In the genomic region with DNA sequence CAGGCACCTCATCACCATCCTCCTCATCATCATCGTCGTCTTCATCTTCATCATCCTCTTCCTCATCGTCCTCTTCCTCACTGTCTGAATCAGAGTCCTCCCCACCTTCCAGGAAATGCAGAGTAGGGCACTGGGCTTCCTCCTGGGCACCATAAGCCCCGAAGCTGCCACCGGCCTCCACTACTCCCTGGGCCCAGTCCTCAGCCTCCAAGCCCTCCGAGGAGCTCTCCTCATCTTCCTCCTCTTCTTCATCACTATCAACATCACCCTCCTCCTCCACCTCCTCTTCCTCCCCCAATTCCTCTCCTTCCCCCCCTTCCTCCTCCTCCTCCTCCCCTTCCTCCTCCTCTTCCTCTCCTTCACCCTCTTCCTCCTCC, we compare ENCODE assay signal across 10 cellular contexts. TPM values are rescaled to one million over a fixed set of nuclear protein-coding genes. Genes with fewer than 3 reads are reported as not detected.
DNase-seq lines count a peak whose midpoint lies in the region; ATAC-seq, FAIRE-seq and TF ChIP-seq lines count a peak whose summit lies in the region.
"Had no signal": no experiment of that assay in that cellular context is flagged by ENCODE, and none has a peak within 500 bp of the region (broad histone marks: within the 10 kb centered on the region; RNA-seq: fewer than 3 reads in every experiment).

No MANE protein-coding gene starts in this region.

- CTCF ChIA-PET in Calu3 (lab: Charles Lee), result interaction anchor here (3.2 kb wide), 1 partner anchor 35 kb away, joined by 25 read pairs; the partner anchor contains the start of gene AP5S1
- CTCF ChIA-PET in endothelial cell of umbilical vein (lab: Charles Lee), result interaction anchor here (0.6 to 7.6 kb wide), 5 partner anchors 18 to 67 kb away, joined by 3 to 214 read pairs (median 6); partner anchors contain the start of gene AP5S1

- no peak overlapping the region for H3K4me3 Mint-ChIP-seq in Calu3 (ENCODE audit: low read depth, unreplicated experiment)

- POLR2A ChIA-PET in endothelial cell of umbilical vein (lab: Charles Lee), result no interaction called here

- H3K27me3 Mint-ChIP-seq in Calu3 (ENCODE audit: unreplicated experiment), result peaks cover 11% of the 10 kb centered on the region

- peaks cover 6% of the 10 kb centered on the region; the same call in 1 of the 2 replicates for H3F3A ChIP-seq in SU-DHL-6 (ENCODE audit: insufficient read depth)

- intact Hi-C loops in Calu3 (cut with micrococcal nuclease; ENCODE audit: unreplicated experiment), result no loop called here
- intact Hi-C loops in endothelial cell of umbilical vein (cut with micrococcal nuclease), result no loop called here
- intact Hi-C loops in sigmoid colon (cut with DNase I), result loop anchor here (5.0 to 10.0 kb wide), 2 partner anchors 68 to 230 kb away; partner anchors contain the start of gene RNF24

- H3K27ac ChIP-seq in SU-DHL-6 (ENCODE audit: low read depth, low read length) (no peak overlapping the region), endothelial cell of umbilical vein (ENCODE audit: insufficient read depth, low read depth, low read length) (no peak overlapping the region), sigmoid colon (peak overlapping the region; percentile 22 to 92 (median 86))

- dilution Hi-C loops in endothelial cell of umbilical vein (cut with MboI; ENCODE audit: extremely low pct_ligation_motif_present, low sequenced_read_pairs), result no loop called here

- FAIRE-seq in endothelial cell of umbilical vein (lab: Jason Lieb, UNC), result no peak

- H3K4me1 Mint-ChIP-seq in Calu3 (ENCODE audit: low read depth, unreplicated experiment), result peaks cover 31% of the 10 kb centered on the region

- H3K27ac Mint-ChIP-seq in Calu3 (ENCODE audit: unreplicated experiment), result peak overlapping the region; percentile 44

- H3K9me3 ChIP-seq in SU-DHL-6 (ENCODE audit: insufficient read depth, low read length), result no peaks in the 10 kb centered on the region
- no peaks in the 10 kb centered on the region for H3K9me3 ChIP-seq in endothelial cell of umbilical vein (replicated peaks; ENCODE audit: control insufficient read depth, insufficient read depth, low read length)
- H3K9me3 ChIP-seq in sigmoid colon, result no peaks in the 10 kb centered on the region

- H4K20me1 ChIP-seq in SU-DHL-6 (ENCODE audit: low read depth, low read length) (no peaks in the 10 kb centered on the region), endothelial cell of umbilical vein (replicated peaks; ENCODE audit: control insufficient read depth, extremely low read depth, insufficient read depth, low read length) (no peaks in the 10 kb centered on the region)

- no peaks in the 10 kb centered on the region for H3K27me3 ChIP-seq in SU-DHL-6 (ENCODE audit: low read length)
- peaks cover 0 to under 1% of the 10 kb centered on the region in 2 experiments for H3K27me3 ChIP-seq in endothelial cell of umbilical vein (ENCODE audit: control insufficient read depth in 2 of 2, insufficient read depth in 2 of 2, low read length in 2 of 2)
- H3K27me3 ChIP-seq in sigmoid colon, result no peaks in the 10 kb centered on the region

- no peak overlapping the region for H2AFZ ChIP-seq in SU-DHL-6 (ENCODE audit: low read depth, low read length, severe bottlenecking)
- H2AFZ ChIP-seq in endothelial cell of umbilical vein (ENCODE audit: low read depth, low read length), result no peak overlapping the region

- TF ChIP-seq POLR2A in endothelial cell of umbilical vein (IDR thresholded peaks at IDR 0.05; ENCODE audit: low read depth, low read length), result no peak
- TF ChIP-seq POLR2A in sigmoid colon (IDR thresholded peaks at IDR 0.05), result no peak

- WGBS in sigmoid colon, 2 donors, result 88 to 91% methylated on average over 6 of the region's 6 CpGs

- ATAC-seq in GM18511 (IDR thresholded peaks at IDR 0.05; ENCODE audit: unreplicated experiment), result no peak

- BruUV-seq in Calu3 (replicated peaks; lab: Mats Ljungman, UMichigan) (no TSS peak), endothelial cell of umbilical vein (replicated peaks; lab: Mats Ljungman, UMichigan) (no TSS peak)

- peak overlapping the region; percentile 17 for H3K4me2 ChIP-seq in SU-DHL-6 (ENCODE audit: low read depth, low read length, poor library complexity, severe bottlenecking)
- peak overlapping the region; percentile 66 for H3K4me2 ChIP-seq in endothelial cell of umbilical vein (ENCODE audit: insufficient read depth, low read length)

- no peaks in the 10 kb centered on the region for H3K9me3 Mint-ChIP-seq in Calu3 (ENCODE audit: low read depth, unreplicated experiment)

- H3K9me1 ChIP-seq in endothelial cell of umbilical vein (replicated peaks; ENCODE audit: control insufficient read depth, extremely low read depth, insufficient read depth, low read length), result no peaks in the 10 kb centered on the region

- H3K36me3 ChIP-seq in SU-DHL-6 (ENCODE audit: low read length) (no peaks in the 10 kb centered on the region), endothelial cell of umbilical vein (ENCODE audit: control insufficient read depth in 2 of 2, extremely low read depth in 1 of 2, insufficient read depth in 2 of 2, low read length in 2 of 2) (peaks cover 0 to 5% of the 10 kb centered on the region in 2 experiments), sigmoid colon (peaks cover 0 to 7% (median 0%) of the 10 kb centered on the region in 4 donors)

- H3K9ac ChIP-seq in SU-DHL-6 (ENCODE audit: low read length) (no peak overlapping the region), endothelial cell of umbilical vein (replicated peaks; ENCODE audit: extremely low read depth, insufficient read depth, low read length) (no peak overlapping the region)

- peaks cover 42% of the 10 kb centered on the region for H3K36me3 Mint-ChIP-seq in Calu3 (ENCODE audit: insufficient read depth, unreplicated experiment)

- H3K9me2 ChIP-seq in SU-DHL-6 (replicated peaks; ENCODE audit: insufficient read depth, low read length), result no peaks in the 10 kb centered on the region

- TF ChIP-seq CTCF in Calu3 (IDR thresholded peaks at IDR 0.05; ENCODE audit: unreplicated experiment) (no peak), SU-DHL-6 (IDR thresholded peaks at IDR 0.05; ENCODE audit: insufficient read depth, low read length, poor library complexity, severe bottlenecking) (no peak), endothelial cell of umbilical vein (IDR thresholded peaks at IDR 0.05; ENCODE audit: extremely low read depth in 1 of 2, insufficient read depth in 1 of 2, low read depth in 1 of 2, low read length in 2 of 2) (no peak), sigmoid colon (IDR thresholded peaks at IDR 0.05) (no peak)

- H3K4me1 ChIP-seq in endothelial cell of umbilical vein (ENCODE audit: control insufficient read depth, extremely low read depth, insufficient read depth, low read length) (peaks cover 22% of the 10 kb centered on the region), sigmoid colon (peaks cover 0 to 53% (median 43%) of the 10 kb centered on the region in 4 donors)

- H3K79me2 ChIP-seq in SU-DHL-6 (ENCODE audit: insufficient read depth, low read length) (no peaks in the 10 kb centered on the region; the same call in 1 of the 2 replicates), endothelial cell of umbilical vein (ENCODE audit: control insufficient read depth, insufficient read depth, low read length) (peaks cover 31% of the 10 kb centered on the region)

- TF ChIP-seq EP300 in sigmoid colon (IDR thresholded peaks at IDR 0.05), result no peak

- H3K4me3 ChIP-seq in SU-DHL-6 (ENCODE audit: insufficient read depth, low read length, poor library complexity, severe bottlenecking) (no peak overlapping the region), endothelial cell of umbilical vein (replicated peaks in 1 of 3; ENCODE audit: insufficient read depth in 1 of 3, low read depth in 1 of 3, low read length in 3 of 3) (peak overlapping the region in 1 of 3 experiments; percentile 1), sigmoid colon (peak overlapping the region; percentile 65 to 73 (median 68))

- DNase-seq in Calu3 (no peak), endothelial cell of umbilical vein (ENCODE audit: low read depth, low spot score) (no peak), sigmoid colon (no peak), NCI-H2227 (lab: John Stamatoyannopoulos, UW; ENCODE audit: unreplicated experiment) (no peak), NCI-H2171 (lab: John Stamatoyannopoulos, UW) (no peak)
- no peak for DNase-seq in activated effector memory CD4-positive, alpha-beta T cell treated with Interleukin-2 at 50 U/mL for 16 hours
- DNase-seq: activated CD4-positive, alpha-beta T cell treated with anti-CD3 and anti-CD28 coated beads for 48 hours; NCI-H2171 treated with DMSO at 0.1 percent for 48 hours had no signal

RNA-seq across cellular contexts. Expression of gene CENPB, which starts 1.7 kb away (rescaled TPM):
- 44.7 and 44.9 TPM in 2 replicates for total RNA-seq in Calu3 (2022)
- 82.2 and 90.3 TPM in 2 replicates for total RNA-seq in endothelial cell of umbilical vein
- polyA plus RNA-seq in endothelial cell of umbilical vein, result 30.4 and 35.7 TPM in 2 replicates
- 31.2 and 35.9 TPM in 2 replicates for polyA plus RNA-seq in endothelial cell of umbilical vein (2011; cell fraction: cytosol; rRNA removed)
- 20.1 and 24.4 TPM in 2 replicates for polyA plus RNA-seq in endothelial cell of umbilical vein (2011; cell fraction: nucleus; rRNA removed)
- polyA plus RNA-seq in endothelial cell of umbilical vein (2012), result 57.3 and 58.0 TPM in 2 replicates
- polyA minus RNA-seq in endothelial cell of umbilical vein, result 36.7 and 45.2 TPM in 2 replicates
- polyA minus RNA-seq in endothelial cell of umbilical vein (2011; cell fraction: cytosol; rRNA and poly(A)+ RNA removed), result 53.1 TPM
- 10.9 and 19.3 TPM in 2 replicates for polyA minus RNA-seq in endothelial cell of umbilical vein (2011; cell fraction: nucleus; rRNA and poly(A)+ RNA removed)
- 10 to 100 TPM; 73.4 to 99.9 (median 84.3) TPM for total RNA-seq in sigmoid colon
- 10 to 100 TPM; 52.7 to 71.4 (median 58.9) TPM for polyA plus RNA-seq in sigmoid colon

RNA-seq across cellular contexts. Expression of gene SPEF1, which starts 3.6 kb away (rescaled TPM):
- total RNA-seq in Calu3 (2022) (0.28 TPM in 1 of 2 replicates, not detected in the other), endothelial cell of umbilical vein (0.32 and 0.44 TPM in 2 replicates), sigmoid colon (under 1 TPM in 1 of 4 donors, not detected in 3; 0.81 TPM)
- polyA plus RNA-seq in endothelial cell of umbilical vein (0.07 and 0.10 TPM in 2 replicates), sigmoid colon (under 1 TPM in 1 of 3 donors, not detected in 2; 0.12 TPM)
- not detected in 2 replicates for polyA plus RNA-seq in endothelial cell of umbilical vein (2011; cell fraction: cytosol; rRNA removed)
- 0.38 and 0.43 TPM in 2 replicates for polyA plus RNA-seq in endothelial cell of umbilical vein (2011; cell fraction: nucleus; rRNA removed)
- polyA plus RNA-seq in endothelial cell of umbilical vein (2012), result not detected in 2 replicates
- 0.15 TPM in 1 of 2 replicates, not detected in the other for polyA minus RNA-seq in endothelial cell of umbilical vein
- polyA minus RNA-seq in endothelial cell of umbilical vein (2011; cell fraction: cytosol; rRNA and poly(A)+ RNA removed), result not detected
- not detected in 2 replicates for polyA minus RNA-seq in endothelial cell of umbilical vein (2011; cell fraction: nucleus; rRNA and poly(A)+ RNA removed)

RNA-seq across cellular contexts. Expression of gene CDC25B, which starts 11.3 kb away (rescaled TPM):
- total RNA-seq in Calu3 (2022) (69.6 and 75.0 TPM in 2 replicates), endothelial cell of umbilical vein (62.2 and 76.5 TPM in 2 replicates), sigmoid colon (10 to 100 TPM; 18.9 to 59.8 (median 26.9) TPM)
- polyA plus RNA-seq in endothelial cell of umbilical vein (45.3 and 46.7 TPM in 2 replicates), sigmoid colon (10 to 100 TPM; 12.5 to 65.8 (median 13.8) TPM)
- 47.7 and 49.7 TPM in 2 replicates for polyA plus RNA-seq in endothelial cell of umbilical vein (2011; cell fraction: cytosol; rRNA removed)
- polyA plus RNA-seq in endothelial cell of umbilical vein (2011; cell fraction: nucleus; rRNA removed), result 123 and 124 TPM in 2 replicates
- 40.0 and 48.6 TPM in 2 replicates for polyA plus RNA-seq in endothelial cell of umbilical vein (2012)
- polyA minus RNA-seq in endothelial cell of umbilical vein, result 26.3 and 28.3 TPM in 2 replicates
- 47.7 TPM for polyA minus RNA-seq in endothelial cell of umbilical vein (2011; cell fraction: cytosol; rRNA and poly(A)+ RNA removed)
- polyA minus RNA-seq in endothelial cell of umbilical vein (2011; cell fraction: nucleus; rRNA and poly(A)+ RNA removed), result 22.3 and 26.4 TPM in 2 replicates

RNA-seq across cellular contexts. Expression of gene ADISSP, which starts 17.3 kb away (rescaled TPM):
- 27.3 and 29.0 TPM in 2 replicates for total RNA-seq in Calu3 (2022)
- total RNA-seq in endothelial cell of umbilical vein, result 55.0 and 55.8 TPM in 2 replicates
- polyA plus RNA-seq in endothelial cell of umbilical vein, result 67.5 and 77.3 TPM in 2 replicates
- 45.2 and 56.7 TPM in 2 replicates for polyA plus RNA-seq in endothelial cell of umbilical vein (2011; cell fraction: cytosol; rRNA removed)
- polyA plus RNA-seq in endothelial cell of umbilical vein (2011; cell fraction: nucleus; rRNA removed), result 18.9 and 21.4 TPM in 2 replicates
- polyA plus RNA-seq in endothelial cell of umbilical vein (2012), result 47.5 and 73.9 TPM in 2 replicates
- polyA minus RNA-seq in endothelial cell of umbilical vein, result 20.1 and 23.0 TPM in 2 replicates
- polyA minus RNA-seq in endothelial cell of umbilical vein (2011; cell fraction: cytosol; rRNA and poly(A)+ RNA removed), result 34.4 TPM
- 7.3 and 11.2 TPM in 2 replicates for polyA minus RNA-seq in endothelial cell of umbilical vein (2011; cell fraction: nucleus; rRNA and poly(A)+ RNA removed)
- total RNA-seq in sigmoid colon, result 100 to 1,000 TPM in 1 of 4 donors, 10 to 100 TPM in 3; 53.2 to 116 (median 69.6) TPM
- 10 to 100 TPM; 15.7 to 38.1 (median 18.0) TPM for polyA plus RNA-seq in sigmoid colon

RNA-seq across cellular contexts. Expression of gene AP5S1, which starts 35.5 kb away (rescaled TPM):
- total RNA-seq in Calu3 (2022), result 7.2 and 9.5 TPM in 2 replicates
- 19.2 and 22.0 TPM in 2 replicates for total RNA-seq in endothelial cell of umbilical vein
- 15.7 and 20.1 TPM in 2 replicates for polyA plus RNA-seq in endothelial cell of umbilical vein
- polyA plus RNA-seq in endothelial cell of umbilical vein (2011; cell fraction: cytosol; rRNA removed), result 8.7 and 12.2 TPM in 2 replicates
- polyA plus RNA-seq in endothelial cell of umbilical vein (2011; cell fraction: nucleus; rRNA removed), result 9.3 and 10.6 TPM in 2 replicates
- 12.3 and 15.2 TPM in 2 replicates for polyA plus RNA-seq in endothelial cell of umbilical vein (2012)
- polyA minus RNA-seq in endothelial cell of umbilical vein, result 16.6 and 23.7 TPM in 2 replicates
- 11.7 TPM for polyA minus RNA-seq in endothelial cell of umbilical vein (2011; cell fraction: cytosol; rRNA and poly(A)+ RNA removed)
- polyA minus RNA-seq in endothelial cell of umbilical vein (2011; cell fraction: nucleus; rRNA and poly(A)+ RNA removed), result 10.9 and 13.1 TPM in 2 replicates
- total RNA-seq in sigmoid colon, result 10 to 100 TPM in 1 of 4 donors, 1 to 10 TPM in 3; 5.4 to 11.8 (median 7.3) TPM
- polyA plus RNA-seq in sigmoid colon, result 10 to 100 TPM; 10.8 to 14.5 (median 14.1) TPM

Comparison
In these comparisons a context has a peak if more than half of its experiments do, and no peak if none do; other contexts are left out.
1. H3K27ac ChIP-seq: peak in sigmoid colon (4 of 4); none in SU-DHL-6 (single experiment) and endothelial cell of umbilical vein (single experiment).